Comparison of ENCODE assay signal across 22 cellular contexts in genomic region chr12:49400304-49400703, GRCh38. TPM values are rescaled to one million over a fixed set of nuclear protein-coding genes. Genes with fewer than 3 reads are reported as not detected.
"Had no signal": no experiment of that assay in that cellular context is flagged by ENCODE, and none has a peak within 500 bp of the region (broad histone marks: within the 10 kb centered on the region; RNA-seq: fewer than 3 reads in every experiment).

No MANE protein-coding gene starts in this region.

- H3K27me3 Mint-ChIP-seq: activated CD8-positive, alpha-beta T cell treated with anti-CD3 and anti-CD28 coated beads for 36 hours had no signal

- H3K27me3 ChIP-seq: gastroesophageal sphincter, heart right ventricle, transverse colon, uterus had no signal

- H3K27ac ChIP-seq: gastroesophageal sphincter, heart right ventricle, left ventricle myocardium inferior, transverse colon, uterus had no signal

- H3K27ac Mint-ChIP-seq: activated CD4-positive, alpha-beta T cell treated with anti-CD3 and anti-CD28 coated beads, Interleukin-2, amount 10 ng/mL, durations not matched to agents 24 days and 14 days; activated CD8-positive, alpha-beta T cell treated with anti-CD3 and anti-CD28 coated beads for 36 hours; T-helper 1 cell treated with Interleukin-12 subunit alpha and Interleukin-12 subunit beta and Interleukin-4 antibody, amounts not matched to agents 30 μg/mL and 1 μg/mL, for 36 hours had no signal

- H3K36me3 ChIP-seq: gastroesophageal sphincter, heart right ventricle, left ventricle myocardium inferior, transverse colon, uterus had no signal

- H3K4me3 Mint-ChIP-seq: activated CD4-positive, alpha-beta T cell treated with anti-CD3 and anti-CD28 coated beads, Interleukin-2, amount 10 ng/mL, durations not matched to agents 24 days and 14 days; activated CD8-positive, alpha-beta T cell treated with anti-CD3 and anti-CD28 coated beads for 36 hours; activated T-cell treated with anti-CD3 and anti-CD28 coated beads, Interleukin-2, amount 50 U/mL, for 4 hours; immature natural killer cell; neural crest cell; T-helper 1 cell treated with Interleukin-12 subunit alpha and Interleukin-12 subunit beta and Interleukin-4 antibody, amounts not matched to agents 30 μg/mL and 1 μg/mL, for 36 hours had no signal

- H3K9me3 Mint-ChIP-seq: activated CD4-positive, alpha-beta T cell treated with anti-CD3 and anti-CD28 coated beads, Interleukin-2, amount 10 ng/mL, durations not matched to agents 24 days and 14 days; activated CD8-positive, alpha-beta T cell treated with anti-CD3 and anti-CD28 coated beads for 36 hours; activated T-cell treated with anti-CD3 and anti-CD28 coated beads, Interleukin-2, amount 50 U/mL, for 4 hours; immature natural killer cell; neural crest cell; T-helper 1 cell treated with Interleukin-12 subunit alpha and Interleukin-12 subunit beta and Interleukin-4 antibody, amounts not matched to agents 30 μg/mL and 1 μg/mL, for 36 hours had no signal

- DNase-seq: activated CD4-positive, alpha-beta T cell treated with anti-CD3 and anti-CD28 coated beads, Interleukin-2, amount 10 ng/mL, durations not matched to agents 24 days and 14 days; activated CD4-positive, CD25-positive, alpha-beta regulatory T cell; activated CD8-positive, alpha-beta T cell treated with anti-CD3 and anti-CD28 coated beads for 36 hours; activated naive CD4-positive, alpha-beta T cell treated with anti-CD3 and anti-CD28 coated beads, Interleukin-2, amount 50 U/mL, for 16 hours; activated T-cell treated with anti-CD3 and anti-CD28 coated beads, Interleukin-2, amount 50 U/mL, for 4 hours; effector CD4-positive, alpha-beta T cell; heart right ventricle; immature natural killer cell; kidney glomerular epithelial cell; left ventricle myocardium inferior; mammary epithelial cell; stimulated activated CD4-positive, alpha-beta T cell treated with anti-CD3 and anti-CD28 coated beads, Interleukin-12 subunit alpha, Interleukin-12 subunit beta, amount 100 ng/mL, for 4 hours; stimulated activated CD4-positive, alpha-beta T cell treated with anti-CD3 and anti-CD28 coated beads, Interleukin-1b, Interleukin-23, amount 100 ng/mL, for 48 hours; stimulated activated naive CD8-positive, alpha-beta T cell treated with anti-CD3 and anti-CD28 coated beads, Interleukin-15, Interleukin-2, amounts not matched to agents 100 U/mL and 50 U/mL, for 24 hours; substantia nigra; transverse colon; uterus had no signal

- H3K9me3 ChIP-seq: gastroesophageal sphincter, left ventricle myocardium inferior, transverse colon, uterus had no signal

- ATAC-seq: activated CD8-positive, alpha-beta T cell treated with anti-CD3 and anti-CD28 coated beads for 36 hours; activated T-cell treated with anti-CD3 and anti-CD28 coated beads, Interleukin-2, amount 50 U/mL, for 4 hours; esophagus mucosa; gastroesophageal sphincter; heart right ventricle; stimulated activated naive CD8-positive, alpha-beta T cell treated with anti-CD3 and anti-CD28 coated beads, Interleukin-15, Interleukin-2, amounts not matched to agents 100 U/mL and 50 U/mL, for 24 hours had no signal

- H3K4me3 ChIP-seq: gastroesophageal sphincter, heart right ventricle, left ventricle myocardium inferior, transverse colon, uterus had no signal

- H3K36me3 Mint-ChIP-seq: immature natural killer cell had no signal

- H3K4me1 ChIP-seq: gastroesophageal sphincter, left ventricle myocardium inferior, uterus had no signal

RNA-seq across cellular contexts. Expression of gene DNAJC22, which starts 53.6 kb away (rescaled TPM):
- total RNA-seq: activated CD4-positive, alpha-beta T cell treated with anti-CD3 and anti-CD28 coated beads, Interleukin-2, amount 10 ng/mL, durations not matched to agents 24 days and 14 days; mononuclear cell had no signal
